Comparison of ENCODE assay signal across 8 cellular contexts in genomic region chr7:143385891-143386781, GRCh38.
A peak's percentile ranks its signal among the peaks of the same experiment; 100 is the strongest.
DNase-seq lines count a peak whose midpoint lies in the region; ATAC-seq lines count a peak whose summit lies in the region.

No MANE protein-coding gene starts in this region.

- peaks cover 22% of the 10 kb centered on the region for H3K4me1 Mint-ChIP-seq in activated naive CD8-positive, alpha-beta T cell treated with anti-CD3 and anti-CD28 coated beads, Interleukin-2, amount 50 U/mL, for 24 hours

- H3K27me3 Mint-ChIP-seq in activated naive CD8-positive, alpha-beta T cell treated with anti-CD3 and anti-CD28 coated beads, Interleukin-2, amount 50 U/mL, for 24 hours = no peaks in the 10 kb centered on the region

- no peak overlapping the region for H3K4me3 Mint-ChIP-seq in activated naive CD8-positive, alpha-beta T cell treated with anti-CD3 and anti-CD28 coated beads, Interleukin-2, amount 50 U/mL, for 24 hours

- H3K27ac Mint-ChIP-seq in activated naive CD8-positive, alpha-beta T cell treated with anti-CD3 and anti-CD28 coated beads, Interleukin-2, amount 50 U/mL, for 24 hours = no peak overlapping the region

- DNase-seq in AML-193 (lab: John Stamatoyannopoulos, UW) = peak; percentile 72 to 73
- DNase-seq in activated naive CD8-positive, alpha-beta T cell treated with anti-CD3 and anti-CD28 coated beads, Interleukin-2, amount 50 U/mL, for 24 hours = no peak
- peak; percentile 23 for DNase-seq in medulla oblongata (ENCODE audit: extremely low spot score)
- no peak for DNase-seq in iPS-NIHi7 (ENCODE audit: extremely low spot score)
- no peak for DNase-seq in D341Med (ENCODE audit: low spot score)

- H3K36me3 Mint-ChIP-seq in activated naive CD8-positive, alpha-beta T cell treated with anti-CD3 and anti-CD28 coated beads, Interleukin-2, amount 50 U/mL, for 24 hours (ENCODE audit: low read depth) = peaks cover 14% of the 10 kb centered on the region

- no peaks in the 10 kb centered on the region for H3K9me3 Mint-ChIP-seq in activated naive CD8-positive, alpha-beta T cell treated with anti-CD3 and anti-CD28 coated beads, Interleukin-2, amount 50 U/mL, for 24 hours

- ATAC-seq in HG02678 (IDR thresholded peaks at IDR 0.05; ENCODE audit: unreplicated experiment) = peak; percentile 39
- peak; percentile 8 for ATAC-seq in activated naive CD8-positive, alpha-beta T cell treated with anti-CD3 and anti-CD28 coated beads, Interleukin-2, amount 50 U/mL, for 24 hours
- no peak for ATAC-seq in HG02763 (IDR thresholded peaks at IDR 0.05; ENCODE audit: unreplicated experiment)
- no peak for ATAC-seq in GM19455 (IDR thresholded peaks at IDR 0.05; ENCODE audit: unreplicated experiment)

Comparison
In these comparisons a context has a peak if more than half of its experiments do, and no peak if none do; other contexts are left out.
1. DNase-seq: peak in AML-193 (2 of 2) and medulla oblongata (single experiment); none in activated naive CD8-positive, alpha-beta T cell treated with anti-CD3 and anti-CD28 coated beads, Interleukin-2, amount 50 U/mL, for 24 hours (single experiment), iPS-NIHi7 (single experiment) and D341Med (single experiment).
2. ATAC-seq: peak in HG02678 (single experiment) and activated naive CD8-positive, alpha-beta T cell treated with anti-CD3 and anti-CD28 coated beads, Interleukin-2, amount 50 U/mL, for 24 hours (single experiment); none in HG02763 (single experiment) and GM19455 (single experiment).